8 cellular contexts compared by ENCODE assay signal in the genomic region with DNA sequence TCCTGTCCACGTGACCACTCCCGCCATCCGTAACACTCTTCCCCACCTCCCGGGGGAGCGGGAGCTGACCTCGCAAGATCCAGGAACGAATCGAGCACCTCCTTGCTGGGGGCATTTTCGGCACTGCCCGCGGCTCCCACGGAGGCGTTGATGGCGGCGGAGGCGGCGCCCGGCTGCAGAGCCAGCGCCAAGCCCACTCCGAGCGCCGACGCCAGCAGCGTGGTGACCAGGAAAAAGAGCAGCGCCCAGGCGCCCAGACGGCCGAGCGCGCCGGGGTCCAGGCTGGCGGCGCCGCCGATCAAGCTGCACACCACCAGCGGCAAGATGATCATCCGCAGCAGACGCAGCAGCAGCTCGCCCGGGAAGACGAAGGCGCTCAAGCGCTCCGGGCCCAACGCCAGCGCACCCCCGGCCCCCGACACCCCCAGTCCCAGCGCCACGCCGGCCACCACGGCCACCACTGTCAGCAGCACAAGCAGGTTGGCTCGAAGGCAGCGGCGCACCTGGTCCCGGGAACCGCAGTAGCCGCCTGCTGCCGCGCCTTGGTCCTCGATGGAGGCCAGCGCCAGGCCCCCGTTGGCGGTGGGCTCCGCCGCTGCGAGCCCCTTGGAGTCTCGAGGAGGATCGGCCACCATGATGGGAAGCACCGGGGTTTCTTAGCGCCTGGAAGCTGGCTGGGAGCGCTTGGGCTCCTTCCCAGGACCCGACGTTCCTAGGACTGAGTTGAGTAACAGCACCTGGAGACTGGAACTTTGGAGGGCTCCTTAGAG. TPM values are rescaled to one million over a fixed set of nuclear protein-coding genes. Genes with fewer than 3 reads are reported as not detected.
DNase-seq lines count a peak whose midpoint lies in the region; ATAC-seq and TF ChIP-seq lines count a peak whose summit lies in the region.

No MANE protein-coding gene starts in this region.

- intact Hi-C loops in PC-9 (cut with micrococcal nuclease; ENCODE audit: unreplicated experiment) = loop anchor here (1.0 to 5.0 kb wide), 3 partner anchors 38 to 115 kb away; no protein-coding TSS in a partner anchor
- intact Hi-C loops in heart left ventricle (cut with DNase I) = loop anchor here in 2 of 10 donors (2.0 to 10.0 kb wide), 3 partner anchors 31 to 47 kb away; no protein-coding TSS in a partner anchor

- H3K27ac Mint-ChIP-seq in activated naive CD4-positive, alpha-beta T cell treated with anti-CD3 and anti-CD28 coated beads, Interleukin-2, amount 50 U/mL, for 72 hours = peak overlapping the region; percentile 98 to 99
- H3K27ac Mint-ChIP-seq in progenitor cell of endocrine pancreas = peak overlapping the region; percentile 89

- H3K27me3 ChIP-seq in PC-9 (ENCODE audit: insufficient read depth, low read depth) (no peaks in the 10 kb centered on the region), heart left ventricle (peaks cover 0 to 11% (median 0%) of the 10 kb centered on the region in 9 donors)

- peaks cover 31% of the 10 kb centered on the region for H3K27me3 Mint-ChIP-seq in progenitor cell of endocrine pancreas

- DNase-seq in PC-9 (peak; percentile 58 to 61), heart left ventricle (peak; percentile 48 to 80 (median 69)), progenitor cell of endocrine pancreas (ENCODE audit: low spot score, unreplicated experiment) (peak; percentile 27)
- DNase-seq in activated naive CD4-positive, alpha-beta T cell treated with anti-CD3 and anti-CD28 coated beads, Interleukin-2, amount 50 U/mL, for 72 hours (ENCODE audit: low spot score in 2 of 2) = peak; percentile 46 to 66

- H3F3A ChIP-seq in PC-9 (ENCODE audit: insufficient read depth, low read depth) = peaks cover 56% of the 10 kb centered on the region

- in situ Hi-C loops in GM18951 (cut with MboI; ENCODE audit: low sequenced_read_pairs, unreplicated experiment) = no loop called here

- H3K9me2 ChIP-seq in PC-9 (ENCODE audit: insufficient read depth) = no peaks in the 10 kb centered on the region

- H2AFZ ChIP-seq in PC-9 = no peak overlapping the region

- H3K27ac ChIP-seq in 22Rv1 = peak overlapping the region; percentile 93
- peak overlapping the region; percentile 92 for H3K27ac ChIP-seq in PC-9
- H3K27ac ChIP-seq in heart left ventricle = peak overlapping the region; percentile 49 to 95 (median 82)

- ATAC-seq in activated naive CD4-positive, alpha-beta T cell treated with anti-CD3 and anti-CD28 coated beads, Interleukin-2, amount 50 U/mL, for 72 hours = no peak
- ATAC-seq in heart left ventricle (peak; percentile 3 to 49 (median 18)), GM18519 (IDR thresholded peaks at IDR 0.05; ENCODE audit: low FRiP score, unreplicated experiment) (no peak), GM19455 (IDR thresholded peaks at IDR 0.05; ENCODE audit: unreplicated experiment) (no peak)

- H3K4me1 Mint-ChIP-seq in progenitor cell of endocrine pancreas (ENCODE audit: low read depth) = peaks cover 7% of the 10 kb centered on the region

- H4K20me1 ChIP-seq in PC-9 (ENCODE audit: insufficient read depth) = peaks cover 9% of the 10 kb centered on the region; the same call in 1 of the 2 replicates

- H3K4me3 ChIP-seq in PC-9 (peak overlapping the region; percentile 98), heart left ventricle (peak overlapping the region; percentile 24 to 80 (median 64))

- H3K4me1 ChIP-seq in PC-9 (replicated peaks; ENCODE audit: insufficient read depth) (peaks cover 40% of the 10 kb centered on the region), heart left ventricle (peaks cover 0 to 49% (median 26%) of the 10 kb centered on the region in 12 donors)

- peaks cover 56% of the 10 kb centered on the region for H3K79me2 ChIP-seq in PC-9 (ENCODE audit: low read depth)

- no TSS peak for BruUV-seq in PC-9 (replicated peaks; lab: Mats Ljungman, UMichigan)

- peaks cover 30% of the 10 kb centered on the region for H3K36me3 ChIP-seq in PC-9 (ENCODE audit: low read depth)
- H3K36me3 ChIP-seq in heart left ventricle = peaks cover 0 to 10% (median 4%) of the 10 kb centered on the region in 9 donors

- H3K4me3 Mint-ChIP-seq in progenitor cell of endocrine pancreas (ENCODE audit: low read depth) = peak overlapping the region; percentile 77

- no peak for TF ChIP-seq CTCF in 22Rv1 (IDR thresholded peaks at IDR 0.05)
- no peak for TF ChIP-seq CTCF in PC-9 (conservative IDR thresholded peaks at IDR 0.05)
- TF ChIP-seq CTCF in heart left ventricle (IDR thresholded peaks at IDR 0.05) = no peak
- TF ChIP-seq CTCF in progenitor cell of endocrine pancreas (IDR thresholded peaks at IDR 0.05; ENCODE audit: unreplicated experiment) = no peak

- 1% methylated on average over 13 to 74 of the region's 74 CpGs for WGBS in heart left ventricle, 4 donors

- peaks cover 0 to 4% of the 10 kb centered on the region in 2 donors for H3K9me3 Mint-ChIP-seq in activated naive CD4-positive, alpha-beta T cell treated with anti-CD3 and anti-CD28 coated beads, Interleukin-2, amount 50 U/mL, for 72 hours
- no peaks in the 10 kb centered on the region for H3K9me3 Mint-ChIP-seq in progenitor cell of endocrine pancreas (ENCODE audit: low read depth)

- peak overlapping the region; percentile 83 for H3K4me2 ChIP-seq in PC-9

- POLR2A ChIA-PET in PC-9 (lab: Charles Lee; ENCODE audit: unreplicated experiment) = no interaction called here

- H3K9me3 ChIP-seq in PC-9 (ENCODE audit: insufficient read depth, low read depth) (no peaks in the 10 kb centered on the region), heart left ventricle (no peaks in the 10 kb centered on the region)

- peaks cover 49 to 51% of the 10 kb centered on the region in 2 donors for H3K36me3 Mint-ChIP-seq in activated naive CD4-positive, alpha-beta T cell treated with anti-CD3 and anti-CD28 coated beads, Interleukin-2, amount 50 U/mL, for 72 hours
- peaks cover 1% of the 10 kb centered on the region for H3K36me3 Mint-ChIP-seq in progenitor cell of endocrine pancreas (ENCODE audit: insufficient read depth)

- CTCF ChIA-PET in PC-9 (lab: Charles Lee) = no interaction called here

- TF ChIP-seq POLR2A in GM18951 (IDR thresholded peaks at IDR 0.05; ENCODE audit: extremely low read depth, insufficient read depth, insufficient read length) (peak; percentile 28), heart left ventricle (IDR thresholded peaks at IDR 0.05) (no peak)

RNA-seq across cellular contexts. Expression of a gene that starts 0.9 kb away (rescaled TPM):
- total RNA-seq in PC-9 (2021) = 218 and 264 TPM in 2 replicates
- total RNA-seq in activated naive CD4-positive, alpha-beta T cell treated with anti-CD3 and anti-CD28 coated beads, Interleukin-2, amount 50 U/mL, for 72 hours = 100 to 1,000 TPM in 1 of 2 donors, 10 to 100 TPM in 1; 99.3 to 159 TPM
- total RNA-seq in heart left ventricle = 10 to 100 TPM in 4 of 9 donors, 1 to 10 TPM in 5; 3.7 to 22.4 (median 8.9) TPM
- 10 to 100 TPM in 1 of 2 donors, 1 to 10 TPM in 1; 3.8 to 21.5 TPM for polyA plus RNA-seq in heart left ventricle
- total RNA-seq in progenitor cell of endocrine pancreas = 24.2 and 33.5 TPM in 2 replicates

RNA-seq across cellular contexts. Expression of a gene that starts 41.3 kb away (rescaled TPM):
- total RNA-seq in PC-9 (2021) (93.3 and 131 TPM in 2 replicates), heart left ventricle (10 to 100 TPM; 41.0 to 93.6 (median 53.7) TPM), progenitor cell of endocrine pancreas (115 and 117 TPM in 2 replicates)
- 100 to 1,000 TPM in 1 of 2 donors, 10 to 100 TPM in 1; 67.3 to 117 TPM for total RNA-seq in activated naive CD4-positive, alpha-beta T cell treated with anti-CD3 and anti-CD28 coated beads, Interleukin-2, amount 50 U/mL, for 72 hours
- 10 to 100 TPM; 42.2 to 89.6 TPM for polyA plus RNA-seq in heart left ventricle

RNA-seq across cellular contexts. Expression of a gene that starts 41.7 kb away (rescaled TPM):
- total RNA-seq in PC-9 (2021) (7.6 and 10.6 TPM in 2 replicates), heart left ventricle (10 to 100 TPM; 13.9 to 25.1 (median 19.8) TPM), progenitor cell of endocrine pancreas (42.9 and 44.1 TPM in 2 replicates)
- total RNA-seq in activated naive CD4-positive, alpha-beta T cell treated with anti-CD3 and anti-CD28 coated beads, Interleukin-2, amount 50 U/mL, for 72 hours = 1 to 10 TPM; 2.8 to 9.7 TPM
- polyA plus RNA-seq in heart left ventricle = 10 to 100 TPM; 14.4 to 20.7 TPM

Comparison
In these comparisons a context has a peak if more than half of its experiments do, and no peak if none do; other contexts are left out.
1. ATAC-seq: peak in heart left ventricle (4 of 4); none in activated naive CD4-positive, alpha-beta T cell treated with anti-CD3 and anti-CD28 coated beads, Interleukin-2, amount 50 U/mL, for 72 hours (0 of 2), GM18519 (single experiment) and GM19455 (single experiment).
2. Peak in every context shown above with its lines, with median percentiles within 50 percentile points of each other: H3K27ac ChIP-seq and DNase-seq.